ENCODE assay signal across 8 cellular contexts in genomic region chr3:149658444-149659172, GRCh38. TPM values are rescaled to one million over a fixed set of nuclear protein-coding genes. Genes with fewer than 3 reads are reported as not detected.
DNase-seq lines count a peak whose midpoint lies in the region; ATAC-seq and TF ChIP-seq lines count a peak whose summit lies in the region.

No MANE protein-coding gene starts in this region.

- peaks cover 7% of the 10 kb centered on the region for H3K4me1 Mint-ChIP-seq in activated naive CD8-positive, alpha-beta T cell treated with anti-CD3 and anti-CD28 coated beads for 36 hours

- H3K27me3 ChIP-seq in neutrophil = peaks cover 100% of the 10 kb centered on the region

- no peaks in the 10 kb centered on the region for H3K9me3 ChIP-seq in neutrophil

- H3K9me3 Mint-ChIP-seq in activated naive CD8-positive, alpha-beta T cell treated with anti-CD3 and anti-CD28 coated beads for 36 hours = no peaks in the 10 kb centered on the region

- DNase-seq in C1 segment of cervical spinal cord (lab: John Stamatoyannopoulos, UW) (peak in 12 of 14 donors; percentile 9 to 87 (median 78)), NCI-H748 (lab: John Stamatoyannopoulos, UW; ENCODE audit: unreplicated experiment) (peak; percentile 71), glomerular visceral epithelial cell (ENCODE audit: extremely low spot score) (peak; percentile 81), middle frontal gyrus (ENCODE audit: extremely low spot score, low spot score) (no peak)
- DNase-seq in activated naive CD8-positive, alpha-beta T cell treated with anti-CD3 and anti-CD28 coated beads for 36 hours = peak; percentile 24

- TF ChIP-seq CTCF in neutrophil (IDR thresholded peaks at IDR 0.05) = no peak

- no peaks in the 10 kb centered on the region for H3K36me3 ChIP-seq in neutrophil

- H3K4me1 ChIP-seq in neutrophil (ENCODE audit: control insufficient read depth in 1 of 2, insufficient read depth in 1 of 2, low read depth in 1 of 2, low read length in 1 of 2) = peaks cover 7 to 20% of the 10 kb centered on the region in 2 experiments

- ATAC-seq in GM18873 (IDR thresholded peaks at IDR 0.05; ENCODE audit: low FRiP score, unreplicated experiment) (peak; percentile 78), HG03064 (IDR thresholded peaks at IDR 0.05; ENCODE audit: low read depth, unreplicated experiment) (peak; percentile 61)

- H3K27ac ChIP-seq in neutrophil = no peak overlapping the region

- H3K27me3 Mint-ChIP-seq in activated naive CD8-positive, alpha-beta T cell treated with anti-CD3 and anti-CD28 coated beads for 36 hours = peaks cover 82% of the 10 kb centered on the region

- no peak overlapping the region for H3K27ac Mint-ChIP-seq in activated naive CD8-positive, alpha-beta T cell treated with anti-CD3 and anti-CD28 coated beads for 36 hours

- H3K4me3 ChIP-seq in neutrophil (ENCODE audit: low read depth in 1 of 2, low read length in 1 of 2) = peak overlapping the region; percentile 8 to 45

- H3K36me3 Mint-ChIP-seq in activated naive CD8-positive, alpha-beta T cell treated with anti-CD3 and anti-CD28 coated beads for 36 hours = peaks cover 2% of the 10 kb centered on the region

- H3K4me3 Mint-ChIP-seq in activated naive CD8-positive, alpha-beta T cell treated with anti-CD3 and anti-CD28 coated beads for 36 hours = peak overlapping the region; percentile 84

RNA-seq across cellular contexts. Expression of gene WWTR1, which starts 0.8 kb away (rescaled TPM):
- under 1 TPM; 0.16 to 0.33 TPM for total RNA-seq in activated naive CD8-positive, alpha-beta T cell treated with anti-CD3 and anti-CD28 coated beads for 36 hours
